8 cellular contexts compared by ENCODE assay signal in genomic region chr7:118214833-118215182, GRCh38. TPM values are rescaled to one million over a fixed set of nuclear protein-coding genes. Genes with fewer than 3 reads are reported as not detected.
DNase-seq lines count a peak whose midpoint lies in the region; ATAC-seq and TF ChIP-seq lines count a peak whose summit lies in the region.

No MANE protein-coding gene starts in this region.

- no peaks in the 10 kb centered on the region for H3K9me3 ChIP-seq in right atrium auricular region
- H3K9me3 ChIP-seq in vagina = no peaks in the 10 kb centered on the region

- H3K27me3 ChIP-seq in right atrium auricular region (no peaks in the 10 kb centered on the region), vagina (no peaks in the 10 kb centered on the region)

- H3K4me1 ChIP-seq in right atrium auricular region = no peaks in the 10 kb centered on the region
- peaks cover 14% of the 10 kb centered on the region for H3K4me1 ChIP-seq in vagina

- POLR2A ChIA-PET in AG04449 (lab: Yijun Ruan, JAX) (no interaction called here), RWPE1 (lab: Yijun Ruan, JAX; ENCODE audit: low non-redundant PET) (no interaction called here)

- intact Hi-C loops in vagina (cut with DNase I) = no loop called here

- CTCF ChIA-PET in AG04449 (lab: Yijun Ruan, JAX) = interaction anchor here (1.5 kb wide), 1 partner anchor 18 kb away, joined by 6 read pairs; no protein-coding TSS in a partner anchor
- CTCF ChIA-PET in RWPE1 (lab: Yijun Ruan, JAX) = no interaction called here

- TF ChIP-seq CTCF in AG04449 (IDR thresholded peaks at IDR 0.05; ENCODE audit: insufficient read depth, low read length, missing control alignments) = no peak
- TF ChIP-seq CTCF in RWPE1 (conservative IDR thresholded peaks at IDR 0.05; ENCODE audit: low read depth) = no peak
- no peak for TF ChIP-seq CTCF in right atrium auricular region (IDR thresholded peaks at IDR 0.05)
- no peak for TF ChIP-seq CTCF in vagina (IDR thresholded peaks at IDR 0.05)

- DNase-seq in AG04449 (ENCODE audit: low read depth, low spot score) (no peak), RWPE1 (ENCODE audit: low spot score) (peak; percentile 0), right atrium auricular region (ENCODE audit: low spot score) (no peak), vagina (ENCODE audit: extremely low spot score in 2 of 2) (no peak), MV-4-11 (lab: John Stamatoyannopoulos, UW) (no peak), NCI-H1105 treated with DMSO at 0.1 percent for 48 hours (lab: John Stamatoyannopoulos, UW) (no peak)
- DNase-seq in stimulated activated CD4-positive, alpha-beta T cell treated with anti-CD3 and anti-CD28 coated beads, Interleukin-4, amount 100 ng/mL, for 4 hours = no peak

- no peak for TF ChIP-seq POLR2A in vagina (IDR thresholded peaks at IDR 0.05)

- ATAC-seq in GM21526 (IDR thresholded peaks at IDR 0.05; ENCODE audit: low FRiP score, unreplicated experiment) = peak; percentile 10

- H3K36me3 ChIP-seq in right atrium auricular region (no peaks in the 10 kb centered on the region), vagina (no peaks in the 10 kb centered on the region)

- no peak overlapping the region for H3K27ac ChIP-seq in RWPE1
- peak overlapping the region; percentile 47 to 54 for H3K27ac ChIP-seq in right atrium auricular region
- peak overlapping the region; percentile 12 for H3K27ac ChIP-seq in vagina

- H3K4me3 ChIP-seq in AG04449 (ENCODE audit: low read depth, low read length) = peak overlapping the region; percentile 78
- H3K4me3 ChIP-seq in right atrium auricular region = peak overlapping the region; percentile 28 to 58
- H3K4me3 ChIP-seq in vagina = peak overlapping the region; percentile 51 to 58

RNA-seq across cellular contexts. Expression of gene ANKRD7, which starts 9.7 kb away (rescaled TPM):
- total RNA-seq in right atrium auricular region (1 to 10 TPM in 1 of 2 donors, under 1 TPM in 1; 0.79 to 1.1 TPM), vagina (1.5 TPM)

RNA-seq across cellular contexts. Expression of gene LSM8, which starts 30.8 kb away (rescaled TPM):
- total RNA-seq in right atrium auricular region = 10 to 100 TPM; 13.4 to 17.3 TPM
- total RNA-seq in vagina = 25.0 TPM
